8 cellular contexts compared by ENCODE assay signal in the genomic region with DNA sequence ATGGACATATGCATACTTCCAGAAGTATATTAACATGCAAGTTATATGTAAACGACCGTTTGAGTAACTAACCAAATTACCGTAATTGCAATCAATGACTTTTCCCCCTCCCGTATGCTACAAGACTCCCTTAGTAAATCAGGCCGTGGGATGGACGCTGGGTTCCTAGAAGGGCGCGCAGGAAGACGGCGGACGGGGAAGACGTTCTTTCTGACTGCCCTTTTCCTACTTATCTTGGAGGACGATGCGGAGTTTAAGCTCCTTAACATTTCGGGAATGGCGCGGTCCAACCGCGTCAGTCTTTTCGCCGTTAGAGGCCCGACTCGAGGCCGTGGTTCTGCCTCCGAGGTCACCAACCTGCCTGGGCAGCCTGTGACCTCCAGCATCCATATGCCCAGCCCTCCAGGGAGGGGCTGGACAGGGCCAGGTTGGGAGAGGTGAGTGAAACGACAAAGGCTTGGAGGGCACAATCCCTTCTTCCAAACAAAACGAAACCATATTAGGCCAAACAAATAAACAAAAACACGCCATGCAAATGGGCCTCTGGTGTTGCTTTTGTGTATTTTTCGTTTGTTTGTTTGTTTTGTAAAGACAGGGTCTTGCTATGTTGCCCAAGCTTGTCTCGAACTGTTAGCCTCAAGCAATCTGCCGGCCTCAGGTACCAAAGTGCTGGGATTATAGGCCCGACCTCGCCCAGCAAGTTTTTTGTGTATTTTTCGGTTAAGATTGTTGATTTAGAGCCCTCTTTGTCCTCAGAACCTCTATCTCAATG. TPM values are rescaled to one million over a fixed set of nuclear protein-coding genes. Genes with fewer than 3 reads are reported as not detected.
DNase-seq lines count a peak whose midpoint lies in the region; ATAC-seq and TF ChIP-seq lines count a peak whose summit lies in the region.

No MANE protein-coding gene starts in this region.

- H3K4me3 ChIP-seq in subcutaneous abdominal adipose tissue (ENCODE audit: low read depth in 1 of 5, low read length in 5 of 5) = peak overlapping the region; percentile 63 to 88 (median 77)

- H3K4me1 ChIP-seq in subcutaneous abdominal adipose tissue (ENCODE audit: control insufficient read depth in 5 of 5, insufficient read depth in 5 of 5, low read length in 5 of 5) = peaks cover 3 to 39% (median 32%) of the 10 kb centered on the region in 5 donors

- peaks cover 0 to 2% (median 0%) of the 10 kb centered on the region in 5 experiments for H3K9me3 Mint-ChIP-seq in brain

- peak overlapping the region; percentile 83 for H3K27ac ChIP-seq in layer of hippocampus (ENCODE audit: low read depth, low read length)
- peak overlapping the region; percentile 93 for H3K27ac ChIP-seq in subcutaneous abdominal adipose tissue (ENCODE audit: low read depth, low read length)

- H3K9ac ChIP-seq in subcutaneous abdominal adipose tissue (ENCODE audit: low read length in 5 of 5) = peak overlapping the region; percentile 52 to 99 (median 78)

- peaks cover 10% of the 10 kb centered on the region for H3K27me3 Mint-ChIP-seq in brain

- no peaks in the 10 kb centered on the region for H3K9me3 ChIP-seq in subcutaneous abdominal adipose tissue (ENCODE audit: control insufficient read depth in 5 of 5, low read length in 5 of 5)

- H3K27ac Mint-ChIP-seq in brain = peak overlapping the region; percentile 98 to 100 (median 100)

- H3K27me3 ChIP-seq in layer of hippocampus (ENCODE audit: control insufficient read depth, insufficient read depth, low read length) = no peaks in the 10 kb centered on the region
- H3K27me3 ChIP-seq in subcutaneous abdominal adipose tissue (ENCODE audit: control insufficient read depth in 5 of 5, insufficient read depth in 4 of 5, low read length in 5 of 5) = no peaks in the 10 kb centered on the region

- H3K4me3 Mint-ChIP-seq in brain = peak overlapping the region; percentile 88 to 99 (median 94)

- H3K4me1 Mint-ChIP-seq in brain = peaks cover 36% of the 10 kb centered on the region

- peak; percentile 17 for DNase-seq in AG08395 (ENCODE audit: low spot score)
- DNase-seq in LoVo (ENCODE audit: low spot score) = peak; percentile 26
- no peak for DNase-seq in germinal center (ENCODE audit: low spot score)
- no peak for DNase-seq in HT-29 (ENCODE audit: low spot score)

- peaks cover 27% of the 10 kb centered on the region for H3K36me3 Mint-ChIP-seq in brain

- TF ChIP-seq CTCF in brain (conservative IDR thresholded peaks at IDR 0.05) = no peak

- ATAC-seq in GM19324 (IDR thresholded peaks at IDR 0.05; ENCODE audit: low FRiP score, unreplicated experiment) = peak; percentile 11

- H3K36me3 ChIP-seq in subcutaneous abdominal adipose tissue (ENCODE audit: control insufficient read depth in 5 of 5, insufficient read depth in 5 of 5, low read length in 5 of 5) = peaks cover 0 to 13% (median 9%) of the 10 kb centered on the region in 5 donors

RNA-seq across cellular contexts. Expression of a gene that starts 0.9 kb away (rescaled TPM):
- 63.9 TPM for polyA plus RNA-seq in brain (ENCODE audit: insufficient read depth, low read depth, low replicate concordance)
- 35.9 and 42.7 TPM in 2 replicates for total RNA-seq in HT-29 (2014; rRNA removed; shearing (Covaris generic))

RNA-seq across cellular contexts. Expression of a gene that starts 19.0 kb away (rescaled TPM):
- 33.7 TPM for polyA plus RNA-seq in brain (ENCODE audit: insufficient read depth, low read depth, low replicate concordance)
- 50.4 and 54.9 TPM in 2 replicates for total RNA-seq in HT-29 (2014; rRNA removed; shearing (Covaris generic))

RNA-seq across cellular contexts. Expression of a gene that starts 44.4 kb away (rescaled TPM):
- 29.0 TPM for polyA plus RNA-seq in brain (ENCODE audit: insufficient read depth, low read depth, low replicate concordance)
- total RNA-seq in HT-29 (2014; rRNA removed; shearing (Covaris generic)) = 39.2 and 46.7 TPM in 2 replicates

RNA-seq across cellular contexts. Expression of a gene that starts 46.0 kb away (rescaled TPM):
- 28.5 TPM for polyA plus RNA-seq in brain (ENCODE audit: insufficient read depth, low read depth, low replicate concordance)
- 39.2 TPM in 2 replicates for total RNA-seq in HT-29 (2014; rRNA removed; shearing (Covaris generic))

Comparison
In these comparisons a context has a peak if more than half of its experiments do, and no peak if none do; other contexts are left out.
1. DNase-seq: peak in AG08395 (single experiment) and LoVo (single experiment); none in germinal center (single experiment) and HT-29 (single experiment).